In the genomic region with DNA sequence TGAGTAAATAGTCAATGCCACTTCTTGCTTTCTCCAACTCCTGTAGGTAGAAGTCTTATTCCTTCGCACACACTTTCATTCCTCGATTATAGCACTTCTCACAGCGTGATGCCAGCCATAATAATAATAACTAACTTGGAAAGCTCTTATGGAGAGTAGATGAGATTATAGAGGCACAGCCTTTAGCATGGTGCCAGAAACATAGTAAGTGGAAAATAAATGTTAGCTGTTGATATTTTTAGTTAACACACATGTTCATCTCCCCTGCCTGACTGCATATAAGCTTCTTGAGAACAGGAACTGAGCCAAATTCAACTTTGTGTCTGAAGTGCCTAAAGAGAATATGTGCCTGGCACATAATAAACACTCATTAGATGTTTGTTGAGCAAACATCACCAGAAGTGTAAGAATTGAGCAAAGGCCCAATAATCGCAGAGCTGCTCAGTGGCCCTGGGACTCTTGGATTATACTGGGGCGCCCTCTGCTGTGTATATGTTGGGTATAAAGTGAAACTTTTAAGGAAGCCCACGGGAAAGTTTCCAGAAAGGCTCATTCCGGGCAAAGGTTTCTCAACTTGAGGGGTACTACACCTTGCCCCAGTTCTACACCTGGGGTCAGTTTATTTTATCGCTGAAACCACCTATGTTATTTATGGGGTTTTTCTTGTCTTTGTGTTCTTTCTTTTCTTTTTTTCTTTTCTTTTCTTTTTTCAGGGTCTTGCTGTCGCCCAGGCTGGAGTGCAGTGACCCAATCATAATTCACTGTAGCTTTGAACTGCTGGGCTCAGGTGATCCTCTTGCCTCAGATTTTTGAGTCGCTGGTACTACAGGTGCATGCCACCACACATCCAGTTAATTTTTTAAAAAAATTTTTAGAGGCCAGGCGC, we compare ENCODE assay signal across 1 cellular context.
TF ChIP-seq lines count a peak whose summit lies in the region.

No MANE protein-coding gene starts in this region.

TF ChIP-seq in K562, 482 proteins besides CTCF, POLR2A, EP300 and RAD21 (continued from another document):
- TF ChIP-seq, protein P1, sequence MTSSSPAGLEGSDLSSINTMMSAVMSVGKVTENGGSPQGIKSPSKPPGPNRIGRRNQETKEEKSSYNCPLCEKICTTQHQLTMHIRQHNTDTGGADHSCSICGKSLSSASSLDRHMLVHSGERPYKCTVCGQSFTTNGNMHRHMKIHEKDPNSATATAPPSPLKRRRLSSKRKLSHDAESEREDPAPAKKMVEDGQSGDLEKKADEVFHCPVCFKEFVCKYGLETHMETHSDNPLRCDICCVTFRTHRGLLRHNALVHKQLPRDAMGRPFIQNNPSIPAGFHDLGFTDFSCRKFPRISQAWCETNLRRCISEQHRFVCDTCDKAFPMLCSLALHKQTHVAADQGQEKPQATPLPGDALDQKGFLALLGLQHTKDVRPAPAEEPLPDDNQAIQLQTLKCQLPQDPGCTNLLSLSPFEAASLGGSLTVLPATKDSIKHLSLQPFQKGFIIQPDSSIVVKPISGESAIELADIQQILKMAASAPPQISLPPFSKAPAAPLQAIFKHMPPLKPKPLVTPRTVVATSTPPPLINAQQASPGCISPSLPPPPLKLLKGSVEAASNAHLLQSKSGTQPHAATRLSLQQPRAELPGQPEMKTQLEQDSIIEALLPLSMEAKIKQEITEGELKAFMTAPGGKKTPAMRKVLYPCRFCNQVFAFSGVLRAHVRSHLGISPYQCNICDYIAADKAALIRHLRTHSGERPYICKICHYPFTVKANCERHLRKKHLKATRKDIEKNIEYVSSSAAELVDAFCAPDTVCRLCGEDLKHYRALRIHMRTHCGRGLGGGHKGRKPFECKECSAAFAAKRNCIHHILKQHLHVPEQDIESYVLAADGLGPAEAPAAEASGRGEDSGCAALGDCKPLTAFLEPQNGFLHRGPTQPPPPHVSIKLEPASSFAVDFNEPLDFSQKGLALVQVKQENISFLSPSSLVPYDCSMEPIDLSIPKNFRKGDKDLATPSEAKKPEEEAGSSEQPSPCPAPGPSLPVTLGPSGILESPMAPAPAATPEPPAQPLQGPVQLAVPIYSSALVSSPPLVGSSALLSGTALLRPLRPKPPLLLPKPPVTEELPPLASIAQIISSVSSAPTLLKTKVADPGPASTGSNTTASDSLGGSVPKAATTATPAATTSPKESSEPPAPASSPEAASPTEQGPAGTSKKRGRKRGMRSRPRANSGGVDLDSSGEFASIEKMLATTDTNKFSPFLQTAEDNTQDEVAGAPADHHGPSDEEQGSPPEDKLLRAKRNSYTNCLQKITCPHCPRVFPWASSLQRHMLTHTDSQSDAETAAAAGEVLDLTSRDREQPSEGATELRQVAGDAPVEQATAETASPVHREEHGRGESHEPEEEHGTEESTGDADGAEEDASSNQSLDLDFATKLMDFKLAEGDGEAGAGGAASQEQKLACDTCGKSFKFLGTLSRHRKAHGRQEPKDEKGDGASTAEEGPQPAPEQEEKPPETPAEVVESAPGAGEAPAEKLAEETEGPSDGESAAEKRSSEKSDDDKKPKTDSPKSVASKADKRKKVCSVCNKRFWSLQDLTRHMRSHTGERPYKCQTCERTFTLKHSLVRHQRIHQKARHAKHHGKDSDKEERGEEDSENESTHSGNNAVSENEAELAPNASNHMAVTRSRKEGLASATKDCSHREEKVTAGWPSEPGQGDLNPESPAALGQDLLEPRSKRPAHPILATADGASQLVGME (CRISPR knock-in tag; IDR thresholded peaks at IDR 0.05), result no peak
- TF ChIP-seq ARID2 (IDR thresholded peaks at IDR 0.05) (peak; percentile 63), SNRNP70 (optimal IDR thresholded peaks at IDR 0.05; ENCODE audit: low read depth, low read length) (no peak), CBX1 (IDR thresholded peaks at IDR 0.05; ENCODE audit: low read depth) (no peak), JUNB (CRISPR knock-in tag; conservative IDR thresholded peaks at IDR 0.05) (no peak), ZNF217 (CRISPR knock-in tag; IDR thresholded peaks at IDR 0.05) (no peak), ZNF436 (CRISPR knock-in tag; IDR thresholded peaks at IDR 0.05) (no peak), TAF15 (IDR thresholded peaks at IDR 0.05; ENCODE audit: low read depth, low read length) (no peak), NR3C1 (CRISPR knock-in tag; IDR thresholded peaks at IDR 0.05) (no peak), RB1 (IDR thresholded peaks at IDR 0.05; ENCODE audit: low read depth) (peak; percentile 38; the same call in 1 of the 2 replicates), GATAD2B (IDR thresholded peaks at IDR 0.05; ENCODE audit: borderline replicate concordance) (0 out of 2 replicates have a peak, but pooled peaks have one; percentile 17), ZNF23 (CRISPR knock-in tag; IDR thresholded peaks at IDR 0.05) (no peak), MTA1 (IDR thresholded peaks at IDR 0.05; ENCODE audit: borderline replicate concordance) (no peak), NCOA6 (IDR thresholded peaks at IDR 0.05) (no peak)
- TF ChIP-seq, protein P2, sequence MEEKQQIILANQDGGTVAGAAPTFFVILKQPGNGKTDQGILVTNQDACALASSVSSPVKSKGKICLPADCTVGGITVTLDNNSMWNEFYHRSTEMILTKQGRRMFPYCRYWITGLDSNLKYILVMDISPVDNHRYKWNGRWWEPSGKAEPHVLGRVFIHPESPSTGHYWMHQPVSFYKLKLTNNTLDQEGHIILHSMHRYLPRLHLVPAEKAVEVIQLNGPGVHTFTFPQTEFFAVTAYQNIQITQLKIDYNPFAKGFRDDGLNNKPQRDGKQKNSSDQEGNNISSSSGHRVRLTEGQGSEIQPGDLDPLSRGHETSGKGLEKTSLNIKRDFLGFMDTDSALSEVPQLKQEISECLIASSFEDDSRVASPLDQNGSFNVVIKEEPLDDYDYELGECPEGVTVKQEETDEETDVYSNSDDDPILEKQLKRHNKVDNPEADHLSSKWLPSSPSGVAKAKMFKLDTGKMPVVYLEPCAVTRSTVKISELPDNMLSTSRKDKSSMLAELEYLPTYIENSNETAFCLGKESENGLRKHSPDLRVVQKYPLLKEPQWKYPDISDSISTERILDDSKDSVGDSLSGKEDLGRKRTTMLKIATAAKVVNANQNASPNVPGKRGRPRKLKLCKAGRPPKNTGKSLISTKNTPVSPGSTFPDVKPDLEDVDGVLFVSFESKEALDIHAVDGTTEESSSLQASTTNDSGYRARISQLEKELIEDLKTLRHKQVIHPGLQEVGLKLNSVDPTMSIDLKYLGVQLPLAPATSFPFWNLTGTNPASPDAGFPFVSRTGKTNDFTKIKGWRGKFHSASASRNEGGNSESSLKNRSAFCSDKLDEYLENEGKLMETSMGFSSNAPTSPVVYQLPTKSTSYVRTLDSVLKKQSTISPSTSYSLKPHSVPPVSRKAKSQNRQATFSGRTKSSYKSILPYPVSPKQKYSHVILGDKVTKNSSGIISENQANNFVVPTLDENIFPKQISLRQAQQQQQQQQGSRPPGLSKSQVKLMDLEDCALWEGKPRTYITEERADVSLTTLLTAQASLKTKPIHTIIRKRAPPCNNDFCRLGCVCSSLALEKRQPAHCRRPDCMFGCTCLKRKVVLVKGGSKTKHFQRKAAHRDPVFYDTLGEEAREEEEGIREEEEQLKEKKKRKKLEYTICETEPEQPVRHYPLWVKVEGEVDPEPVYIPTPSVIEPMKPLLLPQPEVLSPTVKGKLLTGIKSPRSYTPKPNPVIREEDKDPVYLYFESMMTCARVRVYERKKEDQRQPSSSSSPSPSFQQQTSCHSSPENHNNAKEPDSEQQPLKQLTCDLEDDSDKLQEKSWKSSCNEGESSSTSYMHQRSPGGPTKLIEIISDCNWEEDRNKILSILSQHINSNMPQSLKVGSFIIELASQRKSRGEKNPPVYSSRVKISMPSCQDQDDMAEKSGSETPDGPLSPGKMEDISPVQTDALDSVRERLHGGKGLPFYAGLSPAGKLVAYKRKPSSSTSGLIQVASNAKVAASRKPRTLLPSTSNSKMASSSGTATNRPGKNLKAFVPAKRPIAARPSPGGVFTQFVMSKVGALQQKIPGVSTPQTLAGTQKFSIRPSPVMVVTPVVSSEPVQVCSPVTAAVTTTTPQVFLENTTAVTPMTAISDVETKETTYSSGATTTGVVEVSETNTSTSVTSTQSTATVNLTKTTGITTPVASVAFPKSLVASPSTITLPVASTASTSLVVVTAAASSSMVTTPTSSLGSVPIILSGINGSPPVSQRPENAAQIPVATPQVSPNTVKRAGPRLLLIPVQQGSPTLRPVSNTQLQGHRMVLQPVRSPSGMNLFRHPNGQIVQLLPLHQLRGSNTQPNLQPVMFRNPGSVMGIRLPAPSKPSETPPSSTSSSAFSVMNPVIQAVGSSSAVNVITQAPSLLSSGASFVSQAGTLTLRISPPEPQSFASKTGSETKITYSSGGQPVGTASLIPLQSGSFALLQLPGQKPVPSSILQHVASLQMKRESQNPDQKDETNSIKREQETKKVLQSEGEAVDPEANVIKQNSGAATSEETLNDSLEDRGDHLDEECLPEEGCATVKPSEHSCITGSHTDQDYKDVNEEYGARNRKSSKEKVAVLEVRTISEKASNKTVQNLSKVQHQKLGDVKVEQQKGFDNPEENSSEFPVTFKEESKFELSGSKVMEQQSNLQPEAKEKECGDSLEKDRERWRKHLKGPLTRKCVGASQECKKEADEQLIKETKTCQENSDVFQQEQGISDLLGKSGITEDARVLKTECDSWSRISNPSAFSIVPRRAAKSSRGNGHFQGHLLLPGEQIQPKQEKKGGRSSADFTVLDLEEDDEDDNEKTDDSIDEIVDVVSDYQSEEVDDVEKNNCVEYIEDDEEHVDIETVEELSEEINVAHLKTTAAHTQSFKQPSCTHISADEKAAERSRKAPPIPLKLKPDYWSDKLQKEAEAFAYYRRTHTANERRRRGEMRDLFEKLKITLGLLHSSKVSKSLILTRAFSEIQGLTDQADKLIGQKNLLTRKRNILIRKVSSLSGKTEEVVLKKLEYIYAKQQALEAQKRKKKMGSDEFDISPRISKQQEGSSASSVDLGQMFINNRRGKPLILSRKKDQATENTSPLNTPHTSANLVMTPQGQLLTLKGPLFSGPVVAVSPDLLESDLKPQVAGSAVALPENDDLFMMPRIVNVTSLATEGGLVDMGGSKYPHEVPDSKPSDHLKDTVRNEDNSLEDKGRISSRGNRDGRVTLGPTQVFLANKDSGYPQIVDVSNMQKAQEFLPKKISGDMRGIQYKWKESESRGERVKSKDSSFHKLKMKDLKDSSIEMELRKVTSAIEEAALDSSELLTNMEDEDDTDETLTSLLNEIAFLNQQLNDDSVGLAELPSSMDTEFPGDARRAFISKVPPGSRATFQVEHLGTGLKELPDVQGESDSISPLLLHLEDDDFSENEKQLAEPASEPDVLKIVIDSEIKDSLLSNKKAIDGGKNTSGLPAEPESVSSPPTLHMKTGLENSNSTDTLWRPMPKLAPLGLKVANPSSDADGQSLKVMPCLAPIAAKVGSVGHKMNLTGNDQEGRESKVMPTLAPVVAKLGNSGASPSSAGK (IDR thresholded peaks at IDR 0.05), result no peak
- TF ChIP-seq, protein P3, sequence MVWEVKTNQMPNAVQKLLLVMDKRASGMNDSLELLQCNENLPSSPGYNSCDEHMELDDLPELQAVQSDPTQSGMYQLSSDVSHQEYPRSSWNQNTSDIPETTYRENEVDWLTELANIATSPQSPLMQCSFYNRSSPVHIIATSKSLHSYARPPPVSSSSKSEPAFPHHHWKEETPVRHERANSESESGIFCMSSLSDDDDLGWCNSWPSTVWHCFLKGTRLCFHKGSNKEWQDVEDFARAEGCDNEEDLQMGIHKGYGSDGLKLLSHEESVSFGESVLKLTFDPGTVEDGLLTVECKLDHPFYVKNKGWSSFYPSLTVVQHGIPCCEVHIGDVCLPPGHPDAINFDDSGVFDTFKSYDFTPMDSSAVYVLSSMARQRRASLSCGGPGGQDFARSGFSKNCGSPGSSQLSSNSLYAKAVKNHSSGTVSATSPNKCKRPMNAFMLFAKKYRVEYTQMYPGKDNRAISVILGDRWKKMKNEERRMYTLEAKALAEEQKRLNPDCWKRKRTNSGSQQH (CRISPR knock-in tag; IDR thresholded peaks at IDR 0.05), result no peak
